Comparison of ENCODE assay signal across 11 cellular contexts in the genomic region with DNA sequence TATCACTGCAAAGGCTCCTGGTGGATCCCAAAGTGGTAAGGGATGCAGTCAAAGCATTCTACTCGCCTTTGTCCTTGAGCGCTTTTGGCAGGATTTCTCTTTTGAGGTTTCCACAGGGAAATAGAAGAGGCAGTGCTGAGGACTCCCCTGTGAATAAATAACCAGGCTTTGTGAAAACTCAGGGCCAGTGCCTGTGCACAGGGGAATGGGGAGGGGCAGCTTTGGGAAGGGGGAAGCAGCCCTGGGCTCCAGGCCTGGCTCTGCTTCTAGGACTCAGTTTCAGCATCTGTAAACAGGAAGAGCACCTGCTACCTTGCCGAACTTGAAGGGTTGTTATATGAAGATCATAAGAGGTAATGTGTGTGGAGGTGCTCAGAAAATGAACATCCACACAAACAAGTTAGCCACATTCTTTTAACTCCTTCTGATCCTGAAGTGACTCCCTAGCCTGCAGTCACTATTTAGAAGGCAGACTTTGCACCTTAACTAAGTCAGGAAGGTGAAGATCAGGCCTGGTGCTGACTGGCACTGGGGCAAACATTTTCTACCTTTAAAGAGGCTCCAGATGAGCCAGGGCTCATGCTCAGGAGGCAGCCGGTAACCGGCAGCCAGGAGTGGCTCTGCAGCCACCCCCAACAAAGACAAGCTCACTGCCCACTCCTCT. TPM values are rescaled to one million over a fixed set of nuclear protein-coding genes. Genes with fewer than 3 reads are reported as not detected.
"Had no signal": no experiment of that assay in that cellular context is flagged by ENCODE, and none has a peak within 500 bp of the region (broad histone marks: within the 10 kb centered on the region; RNA-seq: fewer than 3 reads in every experiment).

No MANE protein-coding gene starts in this region.

- DNase-seq: activated naive CD4-positive, alpha-beta T cell; left ventricle myocardium inferior; mammary epithelial cell; midbrain; nephron progenitor cell; occipital lobe; stimulated activated CD4-positive, alpha-beta T cell treated with anti-CD3 and anti-CD28 coated beads, Interleukin-12 subunit alpha, Interleukin-12 subunit beta, amount 100 ng/mL, for 4 hours; stimulated activated CD4-positive, alpha-beta T cell treated with anti-CD3 and anti-CD28 coated beads, Interleukin-2, amount 100 ng/mL, for 24 hours; transverse colon had no signal

RNA-seq across cellular contexts. Expression of a gene that starts 22.5 kb away (rescaled TPM):
- total RNA-seq: left ventricle myocardium inferior, mammary epithelial cell, myocyte, occipital lobe, vagina had no signal
